28 cellular contexts compared by ENCODE assay signal in genomic region chr12:56776654-56777053, GRCh38.
"Had no signal": no experiment of that assay in that cellular context is flagged by ENCODE, and none has a peak within 500 bp of the region (broad histone marks: within the 10 kb centered on the region; RNA-seq: fewer than 3 reads in every experiment).

No MANE protein-coding gene starts in this region.

- H3K4me1 ChIP-seq: stomach, suprapubic skin, tibial nerve, transverse colon, upper lobe of right lung, uterus, vagina had no signal

- H3K27me3 Mint-ChIP-seq: stimulated activated memory B cell treated with anti-CD40 and anti-IgM and Interleukin-4, amounts not matched to agents 10 μg/mL and 1 μg/mL and 100 μg/mL, for 72 hours; stimulated activated naive B cell treated with anti-CD40 and anti-IgM and Interleukin-4, amounts not matched to agents 10 μg/mL and 1 μg/mL and 100 μg/mL, for 72 hours; stimulated activated naive CD8-positive, alpha-beta T cell treated with anti-CD3 and anti-CD28 coated beads, Interleukin-15, amount 100 ng/mL, for 72 hours; stimulated activated naive CD8-positive, alpha-beta T cell treated with anti-CD3 and anti-CD28 coated beads, Interleukin-15, Interleukin-2, amounts not matched to agents 100 ng/mL and 50 ng/mL, for 24 hours; type B pancreatic cell had no signal

- H3K4me1 Mint-ChIP-seq: stimulated activated effector memory CD8-positive, alpha-beta T cell treated with anti-CD3 and anti-CD28 coated beads, Interleukin-12 subunit alpha, Interleukin-12 subunit beta, amount 100 ng/mL, for 72 hours; stimulated activated naive CD8-positive, alpha-beta T cell treated with anti-CD3 and anti-CD28 coated beads, Interleukin-15, amount 100 ng/mL, for 72 hours had no signal

- H3K9me3 ChIP-seq: stomach, suprapubic skin, testis, thoracic aorta, thyroid gland, tibial artery, tibial nerve, transverse colon, upper lobe of left lung, upper lobe of right lung, uterus, vagina had no signal

- H3K9me3 Mint-ChIP-seq: stimulated activated effector memory CD8-positive, alpha-beta T cell treated with anti-CD3 and anti-CD28 coated beads, Interleukin-12 subunit alpha, Interleukin-12 subunit beta, amount 100 ng/mL, for 72 hours; stimulated activated naive CD8-positive, alpha-beta T cell treated with anti-CD3 and anti-CD28 coated beads, Interleukin-15, amount 100 ng/mL, for 72 hours; stimulated activated naive CD8-positive, alpha-beta T cell treated with anti-CD3 and anti-CD28 coated beads, Interleukin-15, Interleukin-2, amounts not matched to agents 100 ng/mL and 50 ng/mL, for 24 hours had no signal

- H3K27me3 ChIP-seq: stomach, suprapubic skin, testis, thyroid gland, tibial artery, tibial nerve, transverse colon, upper lobe of left lung, upper lobe of right lung, uterus, vagina had no signal

- H3K4me3 ChIP-seq: stomach, suprapubic skin, testis, thoracic aorta, thyroid gland, tibial artery, tibial nerve, transverse colon, upper lobe of left lung, upper lobe of right lung, uterus, vagina had no signal

- H3K4me3 Mint-ChIP-seq: stimulated activated effector memory CD8-positive, alpha-beta T cell treated with anti-CD3 and anti-CD28 coated beads, Interleukin-12 subunit alpha, Interleukin-12 subunit beta, amount 100 ng/mL, for 72 hours; stimulated activated memory B cell treated with anti-CD40 and anti-IgM and Interleukin-4, amounts not matched to agents 10 μg/mL and 1 μg/mL and 100 μg/mL, for 72 hours; stimulated activated naive B cell treated with anti-CD40 and anti-IgM and Interleukin-4, amounts not matched to agents 10 μg/mL and 1 μg/mL and 100 μg/mL, for 72 hours; stimulated activated naive CD8-positive, alpha-beta T cell treated with anti-CD3 and anti-CD28 coated beads, Interleukin-15, amount 100 ng/mL, for 72 hours; stimulated activated naive CD8-positive, alpha-beta T cell treated with anti-CD3 and anti-CD28 coated beads, Interleukin-15, Interleukin-2, amounts not matched to agents 100 ng/mL and 50 ng/mL, for 24 hours; type B pancreatic cell had no signal

- H3K27ac Mint-ChIP-seq: stimulated activated effector memory CD8-positive, alpha-beta T cell treated with anti-CD3 and anti-CD28 coated beads, Interleukin-12 subunit alpha, Interleukin-12 subunit beta, amount 100 ng/mL, for 72 hours; stimulated activated memory B cell treated with anti-CD40 and anti-IgM and Interleukin-4, amounts not matched to agents 10 μg/mL and 1 μg/mL and 100 μg/mL, for 72 hours; stimulated activated naive B cell treated with anti-CD40 and anti-IgM and Interleukin-4, amounts not matched to agents 10 μg/mL and 1 μg/mL and 100 μg/mL, for 72 hours; stimulated activated naive CD8-positive, alpha-beta T cell treated with anti-CD3 and anti-CD28 coated beads, Interleukin-15, amount 100 ng/mL, for 72 hours; stimulated activated naive CD8-positive, alpha-beta T cell treated with anti-CD3 and anti-CD28 coated beads, Interleukin-15, Interleukin-2, amounts not matched to agents 100 ng/mL and 50 ng/mL, for 24 hours; type B pancreatic cell had no signal

- H3K27ac ChIP-seq: stomach, suprapubic skin, testis, thoracic aorta, thyroid gland, tibial artery, tibial nerve, transverse colon, upper lobe of left lung, upper lobe of right lung, uterus, vagina had no signal

- H3K36me3 ChIP-seq: stomach, suprapubic skin, thoracic aorta, thyroid gland, tibial artery, tibial nerve, transverse colon, upper lobe of left lung, upper lobe of right lung, uterus, vagina had no signal

- ATAC-seq: stimulated activated effector memory CD8-positive, alpha-beta T cell treated with anti-CD3 and anti-CD28 coated beads, Interleukin-12 subunit alpha, Interleukin-12 subunit beta, amount 100 ng/mL, for 72 hours; stimulated activated memory B cell treated with anti-CD40 and anti-IgM and Interleukin-4, amounts not matched to agents 10 μg/mL and 1 μg/mL and 100 μg/mL, for 72 hours; stimulated activated naive B cell treated with anti-CD40 and anti-IgM and Interleukin-4, amounts not matched to agents 10 μg/mL and 1 μg/mL and 100 μg/mL, for 72 hours; stimulated activated naive CD8-positive, alpha-beta T cell treated with anti-CD3 and anti-CD28 coated beads, Interleukin-15, amount 100 ng/mL, for 72 hours; stimulated activated naive CD8-positive, alpha-beta T cell treated with anti-CD3 and anti-CD28 coated beads, Interleukin-15, Interleukin-2, amounts not matched to agents 100 U/mL and 50 U/mL, for 24 hours; upper lobe of right lung had no signal

- FAIRE-seq: urothelium cell line had no signal

- H3K36me3 Mint-ChIP-seq: stimulated activated effector memory CD8-positive, alpha-beta T cell treated with anti-CD3 and anti-CD28 coated beads, Interleukin-12 subunit alpha, Interleukin-12 subunit beta, amount 100 ng/mL, for 72 hours; stimulated activated memory B cell treated with anti-CD40 and anti-IgM and Interleukin-4, amounts not matched to agents 10 μg/mL and 1 μg/mL and 100 μg/mL, for 72 hours; stimulated activated naive B cell treated with anti-CD40 and anti-IgM and Interleukin-4, amounts not matched to agents 10 μg/mL and 1 μg/mL and 100 μg/mL, for 72 hours; type B pancreatic cell had no signal

- DNase-seq: stimulated activated CD4-positive, alpha-beta T cell treated with anti-CD3 and anti-CD28 coated beads, Interleukin-2, amount 100 ng/mL, for 48 hours; stimulated activated CD4-positive, alpha-beta T cell treated with anti-CD3 and anti-CD28 coated beads, Interleukin-4, amount 100 ng/mL, for 24 hours; stimulated activated CD4-positive, alpha-beta T cell treated with anti-CD3 and anti-CD28 coated beads, Interleukin-4, amount 100 ng/mL, for 4 hours; stimulated activated CD8-positive, alpha-beta memory T cell treated with anti-CD3 and anti-CD28 coated beads, Interleukin-4, amount 100 ng/mL, for 48 hours; stimulated activated naive B cell treated with anti-CD40 and anti-IgM and Interleukin-4, amounts not matched to agents 10 μg/mL and 1 μg/mL and 100 μg/mL, for 72 hours; stimulated activated naive CD4-positive, alpha-beta T cell; stimulated activated naive CD4-positive, alpha-beta T cell treated with Interleukin-2 at 50 U/mL for 16 hours; stimulated activated naive CD8-positive, alpha-beta T cell treated with anti-CD3 and anti-CD28 coated beads, Interleukin-15, amount 100 ng/mL, for 72 hours; stimulated activated naive CD8-positive, alpha-beta T cell treated with anti-CD3 and anti-CD28 coated beads, Interleukin-15, Interleukin-2, amounts not matched to agents 100 U/mL and 50 U/mL, for 24 hours; stomach; substantia nigra; testis; tibial artery; transverse colon; trophoblast cell; upper lobe of left lung; upper lobe of right lung; uterus had no signal
